ENCODE assay signal across 21 cellular contexts in the genomic region with DNA sequence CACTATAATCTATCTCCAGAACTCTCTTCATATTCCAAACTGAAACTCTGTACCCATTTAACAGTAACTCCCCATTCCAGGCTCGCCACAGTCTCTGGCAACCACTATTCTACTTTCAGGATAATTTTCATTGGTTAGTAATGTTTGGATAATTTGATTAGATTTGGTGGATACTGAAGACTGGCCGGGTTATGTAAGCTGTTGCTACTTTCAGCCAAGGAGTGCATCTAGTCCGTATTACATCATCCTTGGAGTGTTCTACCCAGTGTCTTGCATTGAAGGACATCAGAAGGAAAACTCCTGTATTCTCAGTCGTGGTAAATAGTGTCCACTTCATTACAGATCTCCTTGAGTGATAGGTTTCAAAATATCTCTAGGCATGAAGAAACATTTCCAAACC.
"Had no signal": no experiment of that assay in that cellular context is flagged by ENCODE, and none has a peak within 500 bp of the region (broad histone marks: within the 10 kb centered on the region; RNA-seq: fewer than 3 reads in every experiment).

No MANE protein-coding gene starts in this region.

- H3K4me2 ChIP-seq: hepatocyte had no signal

- H2AFZ ChIP-seq: hepatocyte had no signal

- H3K27me3 ChIP-seq: brain microvascular endothelial cell, hepatocyte, right atrium auricular region, vagina had no signal

- H3K4me1 ChIP-seq: prostate gland, right atrium auricular region, vagina had no signal

- H3K79me2 ChIP-seq: hepatocyte had no signal

- H3K36me3 ChIP-seq: prostate gland had no signal

- H3K9me3 ChIP-seq: prostate gland, vagina had no signal

- H3K9me3 Mint-ChIP-seq: activated CD4-positive, alpha-beta T cell treated with anti-CD3 and anti-CD28 coated beads, Interleukin-2, amount 10 ng/mL, durations not matched to agents 24 days and 14 days; memory B cell had no signal

- H3K4me1 Mint-ChIP-seq: activated CD4-positive, alpha-beta T cell treated with anti-CD3 and anti-CD28 coated beads, Interleukin-2, amount 10 ng/mL, durations not matched to agents 24 days and 14 days; memory B cell; naive B cell; stimulated activated naive CD8-positive, alpha-beta T cell treated with anti-CD3 and anti-CD28 coated beads, Interleukin-15, amount 100 ng/mL, for 72 hours had no signal

- DNase-seq: activated CD4-positive, alpha-beta T cell treated with anti-CD3 and anti-CD28 coated beads, Interleukin-2, amount 10 ng/mL, durations not matched to agents 24 days and 14 days; activated CD8-positive, alpha-beta T cell treated with anti-CD3 and anti-CD28 coated beads for 36 hours; activated naive CD4-positive, alpha-beta T cell treated with anti-CD3 and anti-CD28 coated beads for 36 hours; activated T-cell treated with anti-CD3 and anti-CD28 coated beads, Interleukin-2, amount 50 U/mL, for 4 hours; aorta; brain microvascular endothelial cell; central memory CD4-positive, alpha-beta T cell; cortex of kidney; foreskin fibroblast; mucosa of descending colon; naive B cell; stimulated activated CD4-positive, alpha-beta T cell treated with anti-CD3 and anti-CD28 coated beads, Interleukin-2, amount 100 ng/mL, for 48 hours; stimulated activated naive CD8-positive, alpha-beta T cell treated with anti-CD3 and anti-CD28 coated beads, Interleukin-15, amount 100 ng/mL, for 72 hours; T-helper 9 cell had no signal

- ATAC-seq: activated CD8-positive, alpha-beta T cell treated with anti-CD3 and anti-CD28 coated beads for 36 hours; activated T-cell treated with anti-CD3 and anti-CD28 coated beads, Interleukin-2, amount 50 U/mL, for 4 hours; esophagus mucosa; mucosa of descending colon; stimulated activated naive CD8-positive, alpha-beta T cell treated with anti-CD3 and anti-CD28 coated beads, Interleukin-15, amount 100 ng/mL, for 72 hours had no signal

- H3K4me3 ChIP-seq: hepatocyte, mucosa of descending colon, prostate gland, right atrium auricular region, skin epidermis, vagina had no signal

- H3K27ac Mint-ChIP-seq: activated CD4-positive, alpha-beta T cell treated with anti-CD3 and anti-CD28 coated beads, Interleukin-2, amount 10 ng/mL, durations not matched to agents 24 days and 14 days; activated CD8-positive, alpha-beta T cell treated with anti-CD3 and anti-CD28 coated beads for 36 hours; activated naive CD4-positive, alpha-beta T cell treated with anti-CD3 and anti-CD28 coated beads for 36 hours; memory B cell; naive B cell; stimulated activated naive CD8-positive, alpha-beta T cell treated with anti-CD3 and anti-CD28 coated beads, Interleukin-15, amount 100 ng/mL, for 72 hours had no signal

- H3K27ac ChIP-seq: brain microvascular endothelial cell, hepatocyte, prostate gland, right atrium auricular region, skin epidermis, vagina had no signal

- H3K27me3 Mint-ChIP-seq: activated CD4-positive, alpha-beta T cell treated with anti-CD3 and anti-CD28 coated beads, Interleukin-2, amount 10 ng/mL, durations not matched to agents 24 days and 14 days; activated CD8-positive, alpha-beta T cell treated with anti-CD3 and anti-CD28 coated beads for 36 hours; memory B cell; naive B cell; stimulated activated naive CD8-positive, alpha-beta T cell treated with anti-CD3 and anti-CD28 coated beads, Interleukin-15, amount 100 ng/mL, for 72 hours had no signal

- H3K4me3 Mint-ChIP-seq: activated CD4-positive, alpha-beta T cell treated with anti-CD3 and anti-CD28 coated beads, Interleukin-2, amount 10 ng/mL, durations not matched to agents 24 days and 14 days; activated CD8-positive, alpha-beta T cell treated with anti-CD3 and anti-CD28 coated beads for 36 hours; activated naive CD4-positive, alpha-beta T cell treated with anti-CD3 and anti-CD28 coated beads for 36 hours; activated T-cell treated with anti-CD3 and anti-CD28 coated beads, Interleukin-2, amount 50 U/mL, for 4 hours; memory B cell; naive B cell; stimulated activated naive CD8-positive, alpha-beta T cell treated with anti-CD3 and anti-CD28 coated beads, Interleukin-15, amount 100 ng/mL, for 72 hours had no signal
